Comparison of ENCODE assay signal across 1 cellular context in the genomic region with DNA sequence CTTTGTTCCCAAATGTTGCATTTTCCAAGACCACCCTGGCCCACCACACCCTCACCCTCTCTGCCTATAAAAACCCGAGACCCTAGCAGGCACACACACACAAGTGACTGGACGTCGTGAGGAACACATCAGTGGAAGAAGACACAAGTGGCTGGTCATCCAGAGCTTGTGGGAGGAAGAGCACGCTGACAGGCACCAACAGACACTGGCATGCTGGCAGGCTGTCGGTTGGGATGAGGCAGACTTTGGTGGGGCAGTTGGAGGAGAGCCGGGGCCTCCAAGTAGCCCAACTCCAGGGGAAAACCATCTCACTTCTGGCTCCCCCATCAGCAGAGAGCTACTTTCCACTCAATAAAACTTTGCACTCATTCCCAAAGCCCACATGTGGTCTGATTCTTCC.
TF ChIP-seq lines count a peak whose summit lies in the region.

No MANE protein-coding gene starts in this region.

TF ChIP-seq in K562, 482 proteins besides CTCF, POLR2A, EP300 and RAD21 (continued from another document):
- TF ChIP-seq, protein P1, sequence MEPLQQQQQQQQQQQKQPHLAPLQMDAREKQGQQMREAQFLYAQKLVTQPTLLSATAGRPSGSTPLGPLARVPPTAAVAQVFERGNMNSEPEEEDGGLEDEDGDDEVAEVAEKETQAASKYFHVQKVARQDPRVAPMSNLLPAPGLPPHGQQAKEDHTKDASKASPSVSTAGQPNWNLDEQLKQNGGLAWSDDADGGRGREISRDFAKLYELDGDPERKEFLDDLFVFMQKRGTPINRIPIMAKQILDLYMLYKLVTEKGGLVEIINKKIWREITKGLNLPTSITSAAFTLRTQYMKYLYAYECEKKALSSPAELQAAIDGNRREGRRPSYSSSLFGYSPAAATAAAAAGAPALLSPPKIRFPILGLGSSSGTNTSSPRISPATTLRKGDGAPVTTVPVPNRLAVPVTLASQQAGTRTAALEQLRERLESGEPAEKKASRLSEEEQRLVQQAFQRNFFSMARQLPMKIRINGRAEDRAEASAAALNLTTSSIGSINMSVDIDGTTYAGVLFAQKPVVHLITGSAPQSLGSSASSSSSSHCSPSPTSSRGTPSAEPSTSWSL (CRISPR knock-in tag; IDR thresholded peaks at IDR 0.05; ENCODE audit: borderline replicate concordance) = no peak
- TF ChIP-seq MEIS2 (IDR thresholded peaks at IDR 0.05; ENCODE audit: partially characterized antibody) = no peak
- no peak for TF ChIP-seq ARID1B (IDR thresholded peaks at IDR 0.05)
- TF ChIP-seq CBFA2T3 (IDR thresholded peaks at IDR 0.05) = no peak
- no peak for TF ChIP-seq TRIM24 (IDR thresholded peaks at IDR 0.05)
- no peak for TF ChIP-seq SOX6 (IDR thresholded peaks at IDR 0.05)
- TF ChIP-seq NR3C1 (CRISPR knock-in tag; IDR thresholded peaks at IDR 0.05) = no peak
- TF ChIP-seq POLR3A (IDR thresholded peaks at IDR 0.05; ENCODE audit: borderline replicate concordance, extremely low read depth, insufficient read depth, insufficient read length) = no peak
- TF ChIP-seq, protein P2, sequence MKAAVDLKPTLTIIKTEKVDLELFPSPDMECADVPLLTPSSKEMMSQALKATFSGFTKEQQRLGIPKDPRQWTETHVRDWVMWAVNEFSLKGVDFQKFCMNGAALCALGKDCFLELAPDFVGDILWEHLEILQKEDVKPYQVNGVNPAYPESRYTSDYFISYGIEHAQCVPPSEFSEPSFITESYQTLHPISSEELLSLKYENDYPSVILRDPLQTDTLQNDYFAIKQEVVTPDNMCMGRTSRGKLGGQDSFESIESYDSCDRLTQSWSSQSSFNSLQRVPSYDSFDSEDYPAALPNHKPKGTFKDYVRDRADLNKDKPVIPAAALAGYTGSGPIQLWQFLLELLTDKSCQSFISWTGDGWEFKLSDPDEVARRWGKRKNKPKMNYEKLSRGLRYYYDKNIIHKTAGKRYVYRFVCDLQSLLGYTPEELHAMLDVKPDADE (conservative IDR thresholded peaks at IDR 0.05; ENCODE audit: control insufficient read depth, low read depth, low read length) = no peak
